18 cellular contexts compared by ENCODE assay signal in the genomic region with DNA sequence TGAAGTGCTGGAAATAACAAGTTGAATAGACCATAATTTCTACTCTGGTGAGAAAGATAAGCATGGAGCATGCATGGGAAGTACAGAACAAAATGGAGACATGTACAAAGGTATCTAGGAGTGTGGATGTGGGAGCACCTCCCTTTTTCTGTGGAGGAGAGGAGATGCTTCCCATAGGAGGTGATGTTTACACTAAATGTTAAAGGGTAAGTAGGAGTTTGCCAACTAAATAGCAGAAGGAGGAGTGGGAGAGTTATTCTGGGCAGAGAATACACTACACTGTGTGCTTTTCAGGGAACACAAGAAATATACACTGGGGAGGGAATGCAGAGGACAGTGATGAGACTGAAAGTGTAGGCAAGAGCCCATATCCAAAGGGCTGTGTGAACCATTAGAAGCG.
"Had no signal": no experiment of that assay in that cellular context is flagged by ENCODE, and none has a peak within 500 bp of the region (broad histone marks: within the 10 kb centered on the region; RNA-seq: fewer than 3 reads in every experiment).

No MANE protein-coding gene starts in this region.

- H3K36me3 ChIP-seq: colonic mucosa, esophagus muscularis mucosa, gastroesophageal sphincter, heart left ventricle, left lung, lower lobe of right lung had no signal

- H3K27ac Mint-ChIP-seq: dendritic cell treated with granulocyte-macrophage colony-stimulating factor and Interleukin-4, amounts not matched to agents 40 ng/mL and 50 ng/mL, for 4 days; effector memory CD8-positive, alpha-beta T cell; endodermal cell; mesothelial cell of epicardium had no signal

- H3K36me3 Mint-ChIP-seq: mesothelial cell of epicardium had no signal

- H3K4me1 ChIP-seq: colonic mucosa, esophagus muscularis mucosa, foreskin keratinocyte, gastroesophageal sphincter, left lung, lower lobe of right lung had no signal

- H3K4me3 ChIP-seq: colonic mucosa, esophagus muscularis mucosa, gastroesophageal sphincter, heart left ventricle, hepatocyte, left lung, lower lobe of right lung, mucosa of descending colon had no signal

- H3K4me1 Mint-ChIP-seq: endodermal cell, mesothelial cell of epicardium had no signal

- H3K4me3 Mint-ChIP-seq: dendritic cell treated with granulocyte-macrophage colony-stimulating factor and Interleukin-4, amounts not matched to agents 40 ng/mL and 50 ng/mL, for 4 days; effector memory CD8-positive, alpha-beta T cell; endodermal cell; mesothelial cell of epicardium had no signal

- ATAC-seq: effector memory CD8-positive, alpha-beta T cell; gastroesophageal sphincter; heart left ventricle; left lung; left ventricle myocardium superior; lower lobe of right lung; mucosa of descending colon had no signal

- H3K27ac ChIP-seq: colonic mucosa, esophagus muscularis mucosa, foreskin keratinocyte, gastroesophageal sphincter, heart left ventricle, hepatocyte, left lung, lower lobe of right lung had no signal

- H3K9me3 Mint-ChIP-seq: dendritic cell treated with granulocyte-macrophage colony-stimulating factor and Interleukin-4, amounts not matched to agents 40 ng/mL and 50 ng/mL, for 4 days; effector memory CD8-positive, alpha-beta T cell; endodermal cell; mesothelial cell of epicardium had no signal

- DNase-seq: colonic mucosa; cortex of kidney; effector CD8-positive, alpha-beta T cell; effector memory CD8-positive, alpha-beta T cell; endodermal cell; heart left ventricle; left cardiac atrium; left lung; left ventricle myocardium superior; lower lobe of right lung; mesenchymal stem cell; mucosa of descending colon had no signal

- H3K27me3 ChIP-seq: colonic mucosa, esophagus muscularis mucosa, foreskin keratinocyte, gastroesophageal sphincter, heart left ventricle, hepatocyte, left lung had no signal

- H3K9me3 ChIP-seq: colonic mucosa, esophagus muscularis mucosa, gastroesophageal sphincter, heart left ventricle, left lung, lower lobe of right lung, mucosa of descending colon had no signal
